In the genomic region with DNA sequence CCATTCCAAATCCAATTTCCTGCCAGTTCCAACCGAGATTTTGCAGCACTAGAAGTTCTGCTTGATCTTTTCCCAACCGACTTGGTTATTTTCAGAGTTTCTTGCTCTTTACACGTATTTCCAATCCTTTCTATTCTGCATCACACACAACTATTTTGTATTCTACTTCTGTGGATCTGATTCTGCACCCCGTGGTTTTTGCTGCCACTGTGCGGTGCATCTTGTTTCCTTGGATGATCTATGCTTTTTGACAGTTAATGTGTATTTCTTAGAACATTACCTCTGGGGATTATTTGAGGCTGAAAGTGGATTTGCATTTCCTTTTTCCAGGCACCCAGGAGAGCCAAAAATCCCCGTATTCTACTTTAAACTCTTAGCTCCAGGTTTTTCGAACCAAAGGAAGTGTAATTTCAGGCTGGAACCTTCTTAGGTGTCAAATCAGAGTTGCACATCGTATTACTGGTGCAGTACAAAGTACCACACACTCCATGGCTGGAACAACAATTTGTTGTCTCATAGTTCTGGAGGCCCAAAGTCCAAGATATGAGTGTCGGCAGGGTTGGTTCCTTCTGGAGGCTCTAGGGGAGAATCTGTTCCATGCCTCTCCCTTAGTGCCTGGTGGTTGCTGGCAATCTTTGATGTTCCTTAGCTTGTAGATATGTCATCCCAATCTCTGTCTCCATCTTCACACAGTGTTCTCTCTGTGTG, we compare ENCODE assay signal across 27 cellular contexts. TPM values are rescaled to one million over a fixed set of nuclear protein-coding genes. Genes with fewer than 3 reads are reported as not detected.
"Had no signal": no experiment of that assay in that cellular context is flagged by ENCODE, and none has a peak within 500 bp of the region (broad histone marks: within the 10 kb centered on the region; RNA-seq: fewer than 3 reads in every experiment).

No MANE protein-coding gene starts in this region.

- H3K27ac ChIP-seq: foreskin keratinocyte, left ventricle myocardium inferior, skin epidermis, stomach, thyroid gland, upper lobe of left lung had no signal

- ATAC-seq: activated naive CD8-positive, alpha-beta T cell treated with anti-CD3 and anti-CD28 coated beads, Interleukin-2, amount 50 U/mL, for 24 hours; activated T-cell treated with anti-CD3 and anti-CD28 coated beads, Interleukin-2, amount 50 U/mL, for 72 hours; esophagus mucosa; foreskin keratinocyte; mucosa of descending colon; sciatic nerve; stimulated activated memory B cell treated with anti-CD40 and anti-IgM and Interleukin-4, amounts not matched to agents 10 μg/mL and 1 μg/mL and 100 μg/mL, for 72 hours; T-helper 17 cell had no signal

- H3K4me1 Mint-ChIP-seq: activated CD4-positive, alpha-beta memory T cell treated with anti-CD3 and anti-CD28 coated beads, Interleukin-2, amount 10 ng/mL, durations not matched to agents 7 days and 5 days; activated naive CD8-positive, alpha-beta T cell treated with anti-CD3 and anti-CD28 coated beads, Interleukin-2, amount 50 U/mL, for 24 hours; endodermal cell; T-helper 17 cell had no signal

- DNase-seq: activated CD4-positive, alpha-beta memory T cell treated with anti-CD3 and anti-CD28 coated beads, Interleukin-2, amount 10 ng/mL, durations not matched to agents 7 days and 5 days; activated CD4-positive, alpha-beta T cell treated with anti-CD3 and anti-CD28 coated beads for 1 hour; activated CD4-positive, alpha-beta T cell treated with anti-CD3 and anti-CD28 coated beads, Interleukin-2, amount 10 ng/mL, durations not matched to agents 7 days and 5 days; activated gamma-delta T cell; activated naive CD4-positive, alpha-beta T cell treated with anti-CD3 and anti-CD28 coated beads, Interleukin-2, amount 10 ng/mL, durations not matched to agents 7 days and 5 days; activated naive CD8-positive, alpha-beta T cell treated with anti-CD3 and anti-CD28 coated beads, Interleukin-2, amount 50 U/mL, for 24 hours; activated T-cell treated with anti-CD3 and anti-CD28 coated beads, Interleukin-2, amount 50 U/mL, for 72 hours; amygdala; central memory CD4-positive, alpha-beta T cell; foreskin keratinocyte; left ventricle myocardium inferior; mucosa of descending colon; stimulated activated CD4-positive, alpha-beta T cell treated with anti-CD3 and anti-CD28 coated beads, Interleukin-4, amount 100 ng/mL, for 24 hours; T-helper 17 cell; T1000; thyroid gland; upper lobe of left lung had no signal

- H3K4me3 ChIP-seq: left ventricle myocardium inferior, lung, mucosa of descending colon, skin epidermis, stomach, thyroid gland, upper lobe of left lung had no signal

- H3K9me3 ChIP-seq: left ventricle myocardium inferior, mucosa of descending colon, stomach, thyroid gland, upper lobe of left lung had no signal

- H3K36me3 ChIP-seq: left ventricle myocardium inferior, stomach, thyroid gland, upper lobe of left lung had no signal

- H3K9me3 Mint-ChIP-seq: activated CD4-positive, alpha-beta memory T cell treated with anti-CD3 and anti-CD28 coated beads, Interleukin-2, amount 10 ng/mL, durations not matched to agents 7 days and 5 days; activated CD4-positive, alpha-beta T cell treated with anti-CD3 and anti-CD28 coated beads, Interleukin-2, amount 10 ng/mL, durations not matched to agents 7 days and 5 days; activated naive CD4-positive, alpha-beta T cell treated with anti-CD3 and anti-CD28 coated beads, Interleukin-2, amount 10 ng/mL, durations not matched to agents 7 days and 5 days; activated naive CD8-positive, alpha-beta T cell treated with anti-CD3 and anti-CD28 coated beads, Interleukin-2, amount 50 U/mL, for 24 hours; activated T-cell treated with anti-CD3 and anti-CD28 coated beads, Interleukin-2, amount 50 U/mL, for 72 hours; dendritic cell treated with granulocyte-macrophage colony-stimulating factor and Interleukin-4, amounts not matched to agents 40 ng/mL and 50 ng/mL, for 4 days had no signal

- H3K27ac Mint-ChIP-seq: activated CD4-positive, alpha-beta memory T cell treated with anti-CD3 and anti-CD28 coated beads, Interleukin-2, amount 10 ng/mL, durations not matched to agents 7 days and 5 days; activated CD4-positive, alpha-beta T cell treated with anti-CD3 and anti-CD28 coated beads, Interleukin-2, amount 10 ng/mL, durations not matched to agents 7 days and 5 days; activated naive CD4-positive, alpha-beta T cell treated with anti-CD3 and anti-CD28 coated beads, Interleukin-2, amount 10 ng/mL, durations not matched to agents 7 days and 5 days; activated naive CD8-positive, alpha-beta T cell treated with anti-CD3 and anti-CD28 coated beads, Interleukin-2, amount 50 U/mL, for 24 hours; activated T-cell treated with anti-CD3 and anti-CD28 coated beads, Interleukin-2, amount 50 U/mL, for 72 hours; dendritic cell treated with granulocyte-macrophage colony-stimulating factor and Interleukin-4, amounts not matched to agents 40 ng/mL and 50 ng/mL, for 4 days; endodermal cell; nephron; stimulated activated memory B cell treated with anti-CD40 and anti-IgM and Interleukin-4, amounts not matched to agents 10 μg/mL and 1 μg/mL and 100 μg/mL, for 72 hours; T-helper 17 cell; WTC11 had no signal

- H3K4me1 ChIP-seq: foreskin keratinocyte, left ventricle myocardium inferior, stomach, upper lobe of left lung had no signal

- H3K36me3 Mint-ChIP-seq: activated naive CD4-positive, alpha-beta T cell treated with anti-CD3 and anti-CD28 coated beads, Interleukin-2, amount 10 ng/mL, durations not matched to agents 7 days and 5 days; stimulated activated memory B cell treated with anti-CD40 and anti-IgM and Interleukin-4, amounts not matched to agents 10 μg/mL and 1 μg/mL and 100 μg/mL, for 72 hours had no signal

- H3K27me3 ChIP-seq: thyroid gland, upper lobe of left lung had no signal

- H3K4me3 Mint-ChIP-seq: activated CD4-positive, alpha-beta memory T cell treated with anti-CD3 and anti-CD28 coated beads, Interleukin-2, amount 10 ng/mL, durations not matched to agents 7 days and 5 days; activated CD4-positive, alpha-beta T cell treated with anti-CD3 and anti-CD28 coated beads, Interleukin-2, amount 10 ng/mL, durations not matched to agents 7 days and 5 days; activated naive CD4-positive, alpha-beta T cell treated with anti-CD3 and anti-CD28 coated beads, Interleukin-2, amount 10 ng/mL, durations not matched to agents 7 days and 5 days; activated naive CD8-positive, alpha-beta T cell treated with anti-CD3 and anti-CD28 coated beads, Interleukin-2, amount 50 U/mL, for 24 hours; activated T-cell treated with anti-CD3 and anti-CD28 coated beads, Interleukin-2, amount 50 U/mL, for 72 hours; dendritic cell treated with granulocyte-macrophage colony-stimulating factor and Interleukin-4, amounts not matched to agents 40 ng/mL and 50 ng/mL, for 4 days; endodermal cell; nephron; stimulated activated memory B cell treated with anti-CD40 and anti-IgM and Interleukin-4, amounts not matched to agents 10 μg/mL and 1 μg/mL and 100 μg/mL, for 72 hours; T-helper 17 cell; WTC11 had no signal

RNA-seq across cellular contexts. Expression of a gene that starts 14.7 kb away (rescaled TPM):
- total RNA-seq: foreskin keratinocyte had no signal
